Comparison of ENCODE assay signal across 13 cellular contexts in genomic region chr12:50518129-50518528, GRCh38. TPM values are rescaled to one million over a fixed set of nuclear protein-coding genes. Genes with fewer than 3 reads are reported as not detected.
A peak's percentile ranks its signal among the peaks of the same experiment; 100 is the strongest.
DNase-seq lines count a peak whose midpoint lies in the region; ATAC-seq and TF ChIP-seq lines count a peak whose summit lies in the region.
"Had no signal": no experiment of that assay in that cellular context is flagged by ENCODE, and none has a peak within 500 bp of the region (broad histone marks: within the 10 kb centered on the region; RNA-seq: fewer than 3 reads in every experiment).

No MANE protein-coding gene starts in this region.

- BruUV-seq in IMR-90 (replicated peaks; lab: Mats Ljungman, UMichigan): no TSS peak

- no peaks in the 10 kb centered on the region for H3K36me3 ChIP-seq in IMR-90 (ENCODE audit: control insufficient read depth, insufficient read depth, low read length)
- no peaks in the 10 kb centered on the region for H3K36me3 ChIP-seq in effector memory CD4-positive, alpha-beta T cell (ENCODE audit: control insufficient read depth, insufficient read depth, low read length)

- peaks cover 42 to 76% of the 10 kb centered on the region in 2 experiments for H3K79me1 ChIP-seq in IMR-90 (ENCODE audit: low read depth in 1 of 2, low read length in 2 of 2)

- in situ Hi-C loops in IMR-90 (cut with MboI; ENCODE audit: low sequenced_read_pairs): loop anchor here (25.0 kb wide), 1 partner anchor 844 kb away; no protein-coding TSS in a partner anchor

- H4K91ac ChIP-seq in IMR-90 (ENCODE audit: insufficient read depth, low read depth, low read length): peak overlapping the region; percentile 39; the same call in 1 of the 2 replicates

- no peaks in the 10 kb centered on the region for H3K27me3 Mint-ChIP-seq in activated CD8-positive, alpha-beta T cell treated with anti-CD3 and anti-CD28 coated beads for 36 hours
- no peaks in the 10 kb centered on the region for H3K27me3 Mint-ChIP-seq in activated CD8-positive, alpha-beta T cell treated with anti-CD3 and anti-CD28 coated beads, Interleukin-2, amount 10 ng/mL, durations not matched to agents 7 days and 5 days (ENCODE audit: low read depth)

- peaks cover 19% of the 10 kb centered on the region for H3K36me3 Mint-ChIP-seq in activated CD8-positive, alpha-beta T cell treated with anti-CD3 and anti-CD28 coated beads for 36 hours (ENCODE audit: low read depth)
- peaks cover 10% of the 10 kb centered on the region for H3K36me3 Mint-ChIP-seq in activated CD8-positive, alpha-beta T cell treated with anti-CD3 and anti-CD28 coated beads, Interleukin-2, amount 10 ng/mL, durations not matched to agents 7 days and 5 days (ENCODE audit: low read depth)

- no peak for TF ChIP-seq CTCF in activated CD8-positive, alpha-beta T cell treated with anti-CD3 and anti-CD28 coated beads for 36 hours (IDR thresholded peaks at IDR 0.05)
- TF ChIP-seq CTCF in IMR-90 (conservative IDR thresholded peaks at IDR 0.05; ENCODE audit: low read depth, low read length): no peak

- H3K9me1 ChIP-seq in IMR-90 (ENCODE audit: insufficient read depth, low read length): peaks cover 6% of the 10 kb centered on the region

- peak overlapping the region; percentile 86 for H3K4me2 ChIP-seq in IMR-90 (ENCODE audit: low read depth, low read length)

- peak overlapping the region in 1 of 2 experiments; percentile 64; a peak in 1 of 4 replicates for H4K8ac ChIP-seq in IMR-90 (ENCODE audit: low read depth in 2 of 2, low read length in 2 of 2)

- H3K4me1 Mint-ChIP-seq in activated CD8-positive, alpha-beta T cell treated with anti-CD3 and anti-CD28 coated beads for 36 hours (ENCODE audit: low read depth): peaks cover 46% of the 10 kb centered on the region
- H3K4me1 Mint-ChIP-seq in activated CD8-positive, alpha-beta T cell treated with anti-CD3 and anti-CD28 coated beads, Interleukin-2, amount 10 ng/mL, durations not matched to agents 7 days and 5 days (ENCODE audit: low read depth): peaks cover 43% of the 10 kb centered on the region

- H2BK15ac ChIP-seq in IMR-90 (ENCODE audit: low read depth, low read length): no peak overlapping the region

- H3K56ac ChIP-seq in IMR-90 (ENCODE audit: extremely low read depth, insufficient read depth, low read length): no peak overlapping the region

- TF ChIP-seq POLR2A in IMR-90 (IDR thresholded peaks at IDR 0.05; ENCODE audit: low read depth, low read length): no peak

- H2AFZ ChIP-seq in IMR-90 (replicated peaks; ENCODE audit: low read length, poor library complexity): no peak overlapping the region

- no peak overlapping the region for H2AK9ac ChIP-seq in IMR-90 (replicated peaks; ENCODE audit: low read depth, low read length, poor library complexity)

- POLR2A ChIA-PET in activated CD8-positive, alpha-beta T cell treated with anti-CD3 and anti-CD28 coated beads for 36 hours (lab: Charles Lee): interaction anchor here (0.6 to 6.0 kb wide), 7 partner anchors 8 to 1533 kb away, joined by 3 to 36 read pairs (median 3); partner anchors contain the start of gene NR4A1
- POLR2A ChIA-PET in activated CD8-positive, alpha-beta T cell treated with anti-CD3 and anti-CD28 coated beads, Interleukin-2, amount 10 ng/mL, durations not matched to agents 7 days and 5 days (lab: Charles Lee): interaction anchor here (0.6 to 1.9 kb wide), 4 partner anchors 9 to 107 kb away, joined by 3 to 14 read pairs (median 4); partner anchors contain the start of gene DIP2B
- POLR2A ChIA-PET in IMR-90 (lab: Charles Lee; ENCODE audit: unreplicated experiment): no interaction called here

- peak overlapping the region; percentile 31 for H2BK120ac ChIP-seq in IMR-90 (ENCODE audit: low read depth, low read length)

- no peaks in the 10 kb centered on the region for H3K9me3 ChIP-seq in IMR-90 (ENCODE audit: control insufficient read depth, insufficient read depth, low read length)
- H3K9me3 ChIP-seq in effector memory CD4-positive, alpha-beta T cell (ENCODE audit: control insufficient read depth, low read length): no peaks in the 10 kb centered on the region

- WGBS in IMR-90 (ENCODE audit: extremely low coverage in 2 of 2, insufficient read length in 1 of 2), 2 experiments: no CpG with 5 or more reads among the region's 13 CpGs

- no peak overlapping the region for H3K4me3 Mint-ChIP-seq in activated CD8-positive, alpha-beta T cell treated with anti-CD3 and anti-CD28 coated beads for 36 hours
- H3K4me3 Mint-ChIP-seq in activated CD8-positive, alpha-beta T cell treated with anti-CD3 and anti-CD28 coated beads, Interleukin-2, amount 10 ng/mL, durations not matched to agents 7 days and 5 days: no peak overlapping the region

- peak overlapping the region; percentile 91 for H3K18ac ChIP-seq in IMR-90 (ENCODE audit: low read depth, low read length)

- dilution Hi-C loops in IMR-90 (cut with HindIII; ENCODE audit: low sequenced_read_pairs, unreplicated experiment): no loop called here

- H2AK5ac ChIP-seq in IMR-90 (ENCODE audit: low read depth, low read length): peak overlapping the region; percentile 41; the same call in 1 of the 2 replicates

- CTCF ChIA-PET in activated CD8-positive, alpha-beta T cell treated with anti-CD3 and anti-CD28 coated beads for 36 hours (lab: Charles Lee): interaction anchor here (1.1 kb wide), 1 partner anchor 13 kb away, joined by 6 read pairs; the partner anchor contains the start of gene DIP2B
- CTCF ChIA-PET in activated CD8-positive, alpha-beta T cell treated with anti-CD3 and anti-CD28 coated beads, Interleukin-2, amount 10 ng/mL, durations not matched to agents 7 days and 5 days (lab: Charles Lee): interaction anchor here (0.8 to 4.4 kb wide), 7 partner anchors 11 to 120 kb away, joined by 3 to 67 read pairs (median 4); partner anchors contain the start of gene DIP2B
- CTCF ChIA-PET in IMR-90 (lab: Yijun Ruan, JAX): interaction anchor here (0.6 kb wide), 1 partner anchor 1403 kb away, joined by 3 read pairs; no protein-coding TSS in a partner anchor

- intact Hi-C loops in activated CD8-positive, alpha-beta T cell treated with anti-CD3 and anti-CD28 coated beads for 36 hours (cut with micrococcal nuclease): no loop called here
- intact Hi-C loops in IMR-90 (cut with micrococcal nuclease): loop anchor here (5.0 kb wide), 1 partner anchor 54 kb away; no protein-coding TSS in a partner anchor

- H3K4me3 ChIP-seq in IMR-90 (ENCODE audit: insufficient read depth, low read depth, low read length) (no peak overlapping the region), skin epidermis (no peak overlapping the region)
- H3K4me3 ChIP-seq in effector memory CD4-positive, alpha-beta T cell (ENCODE audit: insufficient read depth, low read depth, low read length, poor library complexity, severe bottlenecking): no peak overlapping the region

- H3K14ac ChIP-seq in IMR-90 (replicated peaks; ENCODE audit: low read depth, low read length): peak overlapping the region; percentile 67

- peak overlapping the region; percentile 21; the same call in 1 of the 2 replicates for H2BK20ac ChIP-seq in IMR-90 (ENCODE audit: low read depth, low read length)

- H3K27ac ChIP-seq in IMR-90 (ENCODE audit: insufficient read depth, low read length) (peak overlapping the region; percentile 29; the same call in 1 of the 2 replicates), skin epidermis (peak overlapping the region in 12 of 21 experiments; percentile 12 to 79 (median 51))
- peak overlapping the region; percentile 11 for H3K27ac ChIP-seq in effector memory CD4-positive, alpha-beta T cell (ENCODE audit: insufficient read depth, low read length, poor library complexity, severe bottlenecking)

- peak overlapping the region; percentile 58 for H3K4ac ChIP-seq in IMR-90 (ENCODE audit: low read depth, low read length)

- H2BK5ac ChIP-seq in IMR-90 (ENCODE audit: low read depth, low read length, poor library complexity, severe bottlenecking): peak overlapping the region; percentile 67

- no peak overlapping the region for H3K27ac Mint-ChIP-seq in activated CD8-positive, alpha-beta T cell treated with anti-CD3 and anti-CD28 coated beads for 36 hours
- H3K27ac Mint-ChIP-seq in activated CD8-positive, alpha-beta T cell treated with anti-CD3 and anti-CD28 coated beads, Interleukin-2, amount 10 ng/mL, durations not matched to agents 7 days and 5 days: no peak overlapping the region

- peaks cover 3% of the 10 kb centered on the region; the same call in 1 of the 2 replicates for H4K20me1 ChIP-seq in IMR-90 (ENCODE audit: insufficient read depth, low read length)

- TF ChIP-seq RAD21 in IMR-90 (IDR thresholded peaks at IDR 0.05; ENCODE audit: low read length): no peak

- no peak for DNase-seq in activated CD8-positive, alpha-beta T cell treated with anti-CD3 and anti-CD28 coated beads for 36 hours
- no peak for DNase-seq in activated CD8-positive, alpha-beta T cell treated with anti-CD3 and anti-CD28 coated beads, Interleukin-2, amount 10 ng/mL, durations not matched to agents 7 days and 5 days
- DNase-seq in IMR-90 (no peak), GDM1 (lab: John Stamatoyannopoulos, UW) (no peak)
- no peak for DNase-seq in effector memory CD4-positive, alpha-beta T cell
- DNase-seq: ACHN, amniotic stem cell, NCI-H1436 treated with DMSO at 0.1 percent for 48 hours, NCI-H345, occipital lobe had no signal

- peak overlapping the region; percentile 72 for H4K5ac ChIP-seq in IMR-90 (ENCODE audit: low read depth, low read length)

- H3K27me3 ChIP-seq in IMR-90 (ENCODE audit: control insufficient read depth, insufficient read depth, low read length): no peaks in the 10 kb centered on the region
- H3K27me3 ChIP-seq in effector memory CD4-positive, alpha-beta T cell (replicated peaks; ENCODE audit: control insufficient read depth, insufficient read depth, low read length, poor library complexity, severe bottlenecking): no peaks in the 10 kb centered on the region

- peaks cover 3% of the 10 kb centered on the region for H3K9me3 Mint-ChIP-seq in activated CD8-positive, alpha-beta T cell treated with anti-CD3 and anti-CD28 coated beads for 36 hours
- no peaks in the 10 kb centered on the region for H3K9me3 Mint-ChIP-seq in activated CD8-positive, alpha-beta T cell treated with anti-CD3 and anti-CD28 coated beads, Interleukin-2, amount 10 ng/mL, durations not matched to agents 7 days and 5 days (ENCODE audit: insufficient read depth)

- H3K4me1 ChIP-seq in IMR-90 (ENCODE audit: control insufficient read depth, insufficient read depth, low read length): peaks cover 13% of the 10 kb centered on the region
- H3K4me1 ChIP-seq in effector memory CD4-positive, alpha-beta T cell (ENCODE audit: control insufficient read depth, insufficient read depth, low read length, poor library complexity, severe bottlenecking): peaks cover 63% of the 10 kb centered on the region

- H3K23ac ChIP-seq in IMR-90 (ENCODE audit: low read depth, low read length): peak overlapping the region; percentile 50; the same call in 1 of the 2 replicates

- no peak overlapping the region for H3K9ac ChIP-seq in IMR-90 (ENCODE audit: low read depth, low read length)

- ATAC-seq in activated CD8-positive, alpha-beta T cell treated with anti-CD3 and anti-CD28 coated beads for 36 hours: peak; percentile 9
- no peak for ATAC-seq in activated CD8-positive, alpha-beta T cell treated with anti-CD3 and anti-CD28 coated beads, Interleukin-2, amount 10 ng/mL, durations not matched to agents 7 days and 5 days
- ATAC-seq in IMR-90 (ENCODE audit: low read depth): no peak
- ATAC-seq in HG03097 (IDR thresholded peaks at IDR 0.05; ENCODE audit: low FRiP score, unreplicated experiment): no peak
- no peak for ATAC-seq in HG03039 (IDR thresholded peaks at IDR 0.05; ENCODE audit: unreplicated experiment)

RNA-seq across cellular contexts. Expression of gene DIP2B, which starts 13.3 kb away (rescaled TPM):
- total RNA-seq in activated CD8-positive, alpha-beta T cell treated with anti-CD3 and anti-CD28 coated beads for 36 hours: 10 to 100 TPM; 21.2 to 23.7 TPM
- total RNA-seq in activated CD8-positive, alpha-beta T cell treated with anti-CD3 and anti-CD28 coated beads, Interleukin-2, amount 10 ng/mL, durations not matched to agents 7 days and 5 days: 10 to 100 TPM; 18.8 to 21.8 TPM
- 12.9 and 13.9 TPM in 2 replicates for total RNA-seq in IMR-90 (2012; rRNA removed)
- polyA plus RNA-seq in IMR-90 (2012; rRNA removed): 6.8 and 7.7 TPM in 2 replicates
- 4.1 and 4.4 TPM in 2 replicates for polyA plus RNA-seq in IMR-90 (2012; cell fraction: cytosol; rRNA removed)
- 6.4 and 11.5 TPM in 2 replicates for polyA plus RNA-seq in IMR-90 (2012; cell fraction: nucleus; rRNA removed; ENCODE audit: low replicate concordance)
